ENCODE assay signal across 8 cellular contexts in genomic region chr12:52069410-52070242, GRCh38. TPM values are rescaled to one million over a fixed set of nuclear protein-coding genes. Genes with fewer than 3 reads are reported as not detected.
DNase-seq lines count a peak whose midpoint lies in the region; ATAC-seq lines count a peak whose summit lies in the region.

A gene with protein sequence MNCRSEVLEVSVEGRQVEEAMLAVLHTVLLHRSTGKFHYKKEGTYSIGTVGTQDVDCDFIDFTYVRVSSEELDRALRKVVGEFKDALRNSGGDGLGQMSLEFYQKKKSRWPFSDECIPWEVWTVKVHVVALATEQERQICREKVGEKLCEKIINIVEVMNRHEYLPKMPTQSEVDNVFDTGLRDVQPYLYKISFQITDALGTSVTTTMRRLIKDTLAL (plus strand): TSS chr12:52069978. CDS start chr12:52073651, 3,673 bp downstream.

- under 1% methylated on average over 66 of the region's 66 CpGs for WGBS in right cardiac atrium
- 0% methylated on average over 65 to 66 of the region's 66 CpGs for WGBS in aorta, 2 donors

- no peaks in the 10 kb centered on the region for H3K36me3 ChIP-seq in aorta (ENCODE audit: control insufficient read depth in 1 of 2, insufficient read depth in 2 of 2, low read length in 1 of 2)

- H3K9me3 ChIP-seq in right cardiac atrium (ENCODE audit: control insufficient read depth, low read length) (no peaks in the 10 kb centered on the region), aorta (ENCODE audit: control insufficient read depth, low read length) (no peaks in the 10 kb centered on the region)

- peak; percentile 85 for ATAC-seq in GM18499 (IDR thresholded peaks at IDR 0.05; ENCODE audit: insufficient read depth, unreplicated experiment)
- peak; percentile 87 for ATAC-seq in HG02943 (IDR thresholded peaks at IDR 0.05; ENCODE audit: low read depth, unreplicated experiment)
- ATAC-seq in right cardiac atrium, result peak; percentile 97 to 98
- ATAC-seq in aorta (ENCODE audit: low FRiP score), result peak; percentile 98

- H3K27me3 ChIP-seq in right cardiac atrium (ENCODE audit: control insufficient read depth, insufficient read depth) (no peaks in the 10 kb centered on the region), aorta (ENCODE audit: control insufficient read depth in 1 of 2, insufficient read depth in 2 of 2, low read length in 1 of 2) (no peaks in the 10 kb centered on the region)

- intact Hi-C loops in right cardiac atrium (cut with DNase I) (loop anchor here (5.0 to 10.0 kb wide), 2 partner anchors 42 to 165 kb away; partner anchors contain the start of gene ACVRL1 (in 1 of the 4)), aorta (cut with DNase I) (loop anchor here (1.0 to 2.0 kb wide), 2 partner anchors 37 to 44 kb away; no protein-coding TSS in a partner anchor)

- DNase-seq in NCI-H187 (lab: John Stamatoyannopoulos, UW), result peak; percentile 90 to 95
- DNase-seq in T-helper 2 cell, result peak; percentile 64 to 97 (median 79)
- DNase-seq in anterior cingulate cortex (lab: John Stamatoyannopoulos, UW), result peak; percentile 69 to 96 (median 89)
- DNase-seq in right cardiac atrium, result peak; percentile 91 to 96 (median 95)
- DNase-seq in pulmonary artery endothelial cell (ENCODE audit: low read depth, low spot score), result peak; percentile 84
- peak; percentile 95 for DNase-seq in aorta

- peaks cover 2% of the 10 kb centered on the region for H3K4me1 ChIP-seq in right cardiac atrium (ENCODE audit: control insufficient read depth, insufficient read depth, low read length)
- peaks cover 2 to 4% of the 10 kb centered on the region in 2 donors for H3K4me1 ChIP-seq in aorta (ENCODE audit: control insufficient read depth in 1 of 2, insufficient read depth in 2 of 2, low read length in 2 of 2)

- H3K4me3 ChIP-seq in right cardiac atrium (ENCODE audit: low read length), result peak within 1 kb of the TSS; percentile 83
- H3K4me3 ChIP-seq in aorta (ENCODE audit: low read length in 2 of 2), result peak within 1 kb of the TSS; percentile 46 to 82

- H3K27ac ChIP-seq in right cardiac atrium (ENCODE audit: low read length) (peak within 1 kb of the TSS; percentile 94), aorta (ENCODE audit: low read depth in 1 of 2, low read length in 2 of 2) (peak within 1 kb of the TSS in 1 of 2 donors; percentile 80)

RNA-seq across cellular contexts. Expression of the gene that starts here (rescaled TPM):
- 10 to 100 TPM; 24.8 to 30.2 (median 26.9) TPM for total RNA-seq in right cardiac atrium
- 33.0 TPM for polyA plus RNA-seq in right cardiac atrium
- 70.2 and 92.9 TPM in 2 replicates for total RNA-seq in pulmonary artery endothelial cell
- total RNA-seq in aorta, result 10 to 100 TPM; 28.2 to 32.2 TPM
- 10 to 100 TPM; 40.9 to 44.0 TPM for polyA plus RNA-seq in aorta
